8 cellular contexts compared by ENCODE assay signal in genomic region chr6:84220809-84221409, GRCh38. TPM values are rescaled to one million over a fixed set of nuclear protein-coding genes. Genes with fewer than 3 reads are reported as not detected.
DNase-seq lines count a peak whose midpoint lies in the region; ATAC-seq and TF ChIP-seq lines count a peak whose summit lies in the region.

No MANE protein-coding gene starts in this region.

- H3K36me3 Mint-ChIP-seq in T-helper 2 cell treated with Interferon-gamma antibody and Interleukin-4, amounts not matched to agents 5 μg/mL and 100 μg/mL, for 36 hours (ENCODE audit: low read depth) = no peaks in the 10 kb centered on the region

- H3K36me3 ChIP-seq in A673 (ENCODE audit: insufficient read depth, low read length, poor library complexity, severe bottlenecking) = no peaks in the 10 kb centered on the region

- H3K4me3 Mint-ChIP-seq in T-helper 2 cell treated with Interferon-gamma antibody and Interleukin-4, amounts not matched to agents 5 μg/mL and 100 μg/mL, for 36 hours = no peak overlapping the region

- no peak overlapping the region for H3K27ac ChIP-seq in A673 (ENCODE audit: low read depth, low read length, poor library complexity, severe bottlenecking)

- CTCF ChIA-PET in A673 (lab: Charles Lee) = interaction anchor here (0.6 kb wide), 1 partner anchor 338 kb away, joined by 3 read pairs; no protein-coding TSS in a partner anchor
- CTCF ChIA-PET in GM10248 (lab: Yijun Ruan, JAX) = interaction anchor here (0.8 to 3.8 kb wide), 12 partner anchors 9 to 606 kb away, joined by 3 to 26 read pairs (median 4); no protein-coding TSS in a partner anchor

- no TSS peak for BruUV-seq in A673 (replicated peaks; lab: Mats Ljungman, UMichigan)

- no peaks in the 10 kb centered on the region for H3K4me1 ChIP-seq in A673 (ENCODE audit: insufficient read depth, low read length, poor library complexity, severe bottlenecking)

- no peak overlapping the region for H3K27ac Mint-ChIP-seq in T-helper 2 cell treated with Interferon-gamma antibody and Interleukin-4, amounts not matched to agents 5 μg/mL and 100 μg/mL, for 36 hours

- peak; percentile 34 for DNase-seq in A673 (ENCODE audit: low spot score)
- DNase-seq in GM10248 (ENCODE audit: extremely low spot score) = no peak
- peak; percentile 20 for DNase-seq in SK-N-DZ (ENCODE audit: low spot score)
- peak; percentile 20 for DNase-seq in glomerular visceral epithelial cell (ENCODE audit: extremely low spot score)
- DNase-seq in HK-2 (ENCODE audit: unreplicated experiment) = no peak
- no peak for DNase-seq in T-helper 2 cell treated with Interferon-gamma antibody and Interleukin-4, amounts not matched to agents 5 μg/mL and 100 μg/mL, for 36 hours (ENCODE audit: low spot score)

- H3K4me1 Mint-ChIP-seq in T-helper 2 cell treated with Interferon-gamma antibody and Interleukin-4, amounts not matched to agents 5 μg/mL and 100 μg/mL, for 36 hours (ENCODE audit: low read depth) = peaks cover 3% of the 10 kb centered on the region

- H3K9me3 Mint-ChIP-seq in T-helper 2 cell treated with Interferon-gamma antibody and Interleukin-4, amounts not matched to agents 5 μg/mL and 100 μg/mL, for 36 hours = no peaks in the 10 kb centered on the region

- TF ChIP-seq CTCF in A673 (conservative IDR thresholded peaks at IDR 0.05; ENCODE audit: low read depth, low read length) (peak; percentile 69), GM10248 (IDR thresholded peaks at IDR 0.05; ENCODE audit: control extremely low read depth, extremely low read depth, low read depth, missing control alignments) (peak; percentile 23)

- H3K27me3 ChIP-seq in A673 (replicated peaks; ENCODE audit: insufficient read depth, low read depth, low read length, poor library complexity) = no peaks in the 10 kb centered on the region

- H3K27me3 Mint-ChIP-seq in T-helper 2 cell treated with Interferon-gamma antibody and Interleukin-4, amounts not matched to agents 5 μg/mL and 100 μg/mL, for 36 hours (ENCODE audit: low read depth) = no peaks in the 10 kb centered on the region

- intact Hi-C loops in A673 (cut with micrococcal nuclease; ENCODE audit: unreplicated experiment) = loop anchor here (5.0 to 10.0 kb wide), 4 partner anchors 169 to 1104 kb away; no protein-coding TSS in a partner anchor

- ATAC-seq in GM19452 (IDR thresholded peaks at IDR 0.05; ENCODE audit: unreplicated experiment) (no peak), HG03135 (IDR thresholded peaks at IDR 0.05; ENCODE audit: unreplicated experiment) (no peak)

- H3K4me3 ChIP-seq in A673 (ENCODE audit: low read depth, low read length, poor library complexity, severe bottlenecking) = no peak overlapping the region

- no peaks in the 10 kb centered on the region for H3K9me3 ChIP-seq in A673 (ENCODE audit: low read depth, low read length, poor library complexity, severe bottlenecking)

- POLR2A ChIA-PET in A673 (lab: Charles Lee; ENCODE audit: low non-redundant PET) = no interaction called here
- POLR2A ChIA-PET in GM10248 (lab: Yijun Ruan, JAX) = no interaction called here

RNA-seq across cellular contexts. Expression of gene CEP162, which starts 6.5 kb away (rescaled TPM):
- 12.1 and 15.9 TPM in 2 replicates for total RNA-seq in A673 (2021)
- 14.0 and 16.1 TPM in 2 replicates for polyA plus RNA-seq in SK-N-DZ (2014; cell fraction: cytosol; rRNA removed)
- 19.9 and 29.2 TPM in 2 replicates for polyA plus RNA-seq in SK-N-DZ (2014; cell fraction: nucleus; rRNA removed)

Comparison
In these comparisons a context has a peak if more than half of its experiments do, and no peak if none do; other contexts are left out.
1. DNase-seq: peak in A673 (single experiment), SK-N-DZ (single experiment) and glomerular visceral epithelial cell (single experiment); none in GM10248 (single experiment), HK-2 (single experiment) and T-helper 2 cell treated with Interferon-gamma antibody and Interleukin-4, amounts not matched to agents 5 μg/mL and 100 μg/mL, for 36 hours (single experiment).